Comparison of ENCODE assay signal across 1 cellular context in genomic region chr19:3500429-3501101, GRCh38.
TF ChIP-seq lines count a peak whose summit lies in the region.

Gene DOHH, minus strand, starts transcription at chr19:3500674. Its CDS starts 3,860 bp downstream, at chr19:3496814.

TF ChIP-seq in HepG2, 621 proteins besides CTCF, POLR2A, EP300 and RAD21 (continued from another document and continues in another):
- no peak for TF ChIP-seq HNF1A (IDR thresholded peaks at IDR 0.05; ENCODE audit: low read depth)
- no peak; the same call in 1 of the 2 replicates for TF ChIP-seq HNF1A (CRISPR knock-in tag; IDR thresholded peaks at IDR 0.05; ENCODE audit: borderline replicate concordance)
- TF ChIP-seq MEF2D (CRISPR knock-in tag; IDR thresholded peaks at IDR 0.05), result peak; percentile 43; the same call in 1 of the 2 replicates
- TF ChIP-seq ARID4A (CRISPR knock-in tag; IDR thresholded peaks at IDR 0.05; ENCODE audit: borderline replicate concordance), result peak; percentile 92
- TF ChIP-seq IRF2 (CRISPR knock-in tag; IDR thresholded peaks at IDR 0.05), result no peak; the same call in 1 of the 2 replicates
- no peak for TF ChIP-seq SOX13 (IDR thresholded peaks at IDR 0.05)
- TF ChIP-seq SOX13 (CRISPR knock-in tag; conservative IDR thresholded peaks at IDR 0.05 in 1 of 2, IDR thresholded peaks at IDR 0.05 in 1 of 2), result no peak
- TF ChIP-seq ZNF674 (CRISPR knock-in tag; IDR thresholded peaks at IDR 0.05; ENCODE audit: low read depth), result peak; percentile 89; the same call in 1 of the 2 replicates
- no peak for TF ChIP-seq ZNF264 (CRISPR knock-in tag; IDR thresholded peaks at IDR 0.05)
- peak; percentile 85 for TF ChIP-seq ZXDC (CRISPR knock-in tag; IDR thresholded peaks at IDR 0.05)
- TF ChIP-seq POGK (CRISPR knock-in tag; conservative IDR thresholded peaks at IDR 0.05), result peak; percentile 84
- peak; percentile 74; the same call in 1 of the 2 replicates for TF ChIP-seq CC2D1A (CRISPR knock-in tag; IDR thresholded peaks at IDR 0.05)
- no peak for TF ChIP-seq HNRNPUL1 (IDR thresholded peaks at IDR 0.05; ENCODE audit: low read depth, low read length)
- TF ChIP-seq GZF1 (CRISPR knock-in tag; IDR thresholded peaks at IDR 0.05), result no peak
- peak; percentile 82 for TF ChIP-seq ZNF407 (CRISPR knock-in tag; IDR thresholded peaks at IDR 0.05; ENCODE audit: not compliant biosample characterization)
- TF ChIP-seq REPIN1 (CRISPR knock-in tag; IDR thresholded peaks at IDR 0.05; ENCODE audit: borderline replicate concordance, low read depth), result peak; percentile 71; the same call in 1 of the 2 replicates
- peak; percentile 75 for TF ChIP-seq ZFY (CRISPR knock-in tag; IDR thresholded peaks at IDR 0.05)
- TF ChIP-seq RBM22 (optimal IDR thresholded peaks at IDR 0.05; ENCODE audit: low read length), result no peak
- peak; percentile 46; the same call in 1 of the 2 replicates for TF ChIP-seq FOXC1 (CRISPR knock-in tag; IDR thresholded peaks at IDR 0.05; ENCODE audit: borderline replicate concordance)
- TF ChIP-seq TMF1 (CRISPR knock-in tag; IDR thresholded peaks at IDR 0.05; ENCODE audit: low read depth), result 0 out of 2 replicates have a peak, but pooled peaks have one; percentile 33
- TF ChIP-seq SSRP1 (CRISPR knock-in tag; IDR thresholded peaks at IDR 0.05), result no peak
- peak; percentile 87 for TF ChIP-seq ZNF564 (CRISPR knock-in tag; IDR thresholded peaks at IDR 0.05)
- TF ChIP-seq RERE (CRISPR knock-in tag; IDR thresholded peaks at IDR 0.05; ENCODE audit: low read depth), result no peak
- TF ChIP-seq KAT8 (CRISPR knock-in tag; IDR thresholded peaks at IDR 0.05), result peak; percentile 96
- no peak for TF ChIP-seq ZNF7 (CRISPR knock-in tag; IDR thresholded peaks at IDR 0.05)
- TF ChIP-seq NFKBIZ (CRISPR knock-in tag; IDR thresholded peaks at IDR 0.05), result peak; percentile 68; the same call in 1 of the 2 replicates
